In genomic region chr18:23038712-23039111, GRCh38 we compare ENCODE assay signal across 17 cellular contexts.
DNase-seq lines count a peak whose midpoint lies in the region; ATAC-seq and TF ChIP-seq lines count a peak whose summit lies in the region.
"Had no signal": no experiment of that assay in that cellular context is flagged by ENCODE, and none has a peak within 500 bp of the region (broad histone marks: within the 10 kb centered on the region; RNA-seq: fewer than 3 reads in every experiment).

No MANE protein-coding gene starts in this region.

- H2AFZ ChIP-seq in hepatocyte = no peak overlapping the region

- H3K9me3 Mint-ChIP-seq in T-cell = no peaks in the 10 kb centered on the region
- H3K9me3 Mint-ChIP-seq: activated B cell treated with CpG ODN at 0.5 μM for 24 hours, natural killer cell had no signal

- no peaks in the 10 kb centered on the region for H3K9me2 ChIP-seq in hepatocyte (replicated peaks; ENCODE audit: insufficient read depth)

- H3K27me3 ChIP-seq in hepatocyte = no peaks in the 10 kb centered on the region

- DNase-seq in Daoy (ENCODE audit: low read depth) = peak; percentile 55
- DNase-seq in NCI-H226 = peak; percentile 30
- DNase-seq in brain pericyte (ENCODE audit: low read depth, low spot score) = peak; percentile 3
- DNase-seq in hepatocyte (ENCODE audit: low spot score) = peak; percentile 19
- DNase-seq in T-cell = no peak
- DNase-seq in GDM1 (lab: John Stamatoyannopoulos, UW) = no peak
- DNase-seq in NCI-H1092 treated with DMSO at 0.1 percent for 48 hours (lab: John Stamatoyannopoulos, UW) = no peak
- DNase-seq: activated B cell treated with CpG ODN at 0.5 μM for 24 hours; activated naive CD4-positive, alpha-beta T cell treated with Interleukin-2 at 50 U/mL for 16 hours; caudate nucleus; hypothalamus; natural killer cell; psoas muscle; stimulated activated CD4-positive, alpha-beta T cell treated with anti-CD3 and anti-CD28 coated beads, Interleukin-1b, Interleukin-23, amount 100 ng/mL, for 48 hours had no signal

- H3K27me3 Mint-ChIP-seq in T-cell = peaks cover 0 to 2% of the 10 kb centered on the region in 2 donors

- no peak overlapping the region for H3K4me3 ChIP-seq in hepatocyte
- H3K4me3 ChIP-seq: psoas muscle, thoracic aorta had no signal

- CTCF ChIA-PET in T-cell (lab: Charles Lee) = no interaction called here

- POLR2A ChIA-PET in T-cell (lab: Charles Lee) = no interaction called here

- ATAC-seq in T-cell (replicated peaks in 1 of 4) = no peak
- ATAC-seq in GM19397 (IDR thresholded peaks at IDR 0.05; ENCODE audit: unreplicated experiment) = no peak
- ATAC-seq: natural killer cell, psoas muscle had no signal

- WGBS in hepatocyte (ENCODE audit: low lambda C conversion rate, missing lambda C conversion rate) = 72% methylated on average over 4 of the region's 4 CpGs

- no peaks in the 10 kb centered on the region for H3K36me3 Mint-ChIP-seq in T-cell
- H3K36me3 Mint-ChIP-seq: natural killer cell had no signal

- H3K4me1 Mint-ChIP-seq in T-cell = peaks cover 0 to 6% (median 0%) of the 10 kb centered on the region in 3 donors
- H3K4me1 Mint-ChIP-seq: activated B cell treated with CpG ODN at 0.5 μM for 24 hours, natural killer cell had no signal

- no peaks in the 10 kb centered on the region for H3K4me1 ChIP-seq in hepatocyte (ENCODE audit: insufficient read depth)
- H3K4me1 ChIP-seq: psoas muscle had no signal

- no peak overlapping the region for H3K4me2 ChIP-seq in hepatocyte

- no peaks in the 10 kb centered on the region for H3K9me3 ChIP-seq in hepatocyte (ENCODE audit: low read depth)
- H3K9me3 ChIP-seq: psoas muscle, thoracic aorta had no signal

- H3K27ac Mint-ChIP-seq in T-cell = no peak overlapping the region
- H3K27ac Mint-ChIP-seq: activated B cell treated with CpG ODN at 0.5 μM for 24 hours, natural killer cell had no signal

- no peak overlapping the region for H3K27ac ChIP-seq in hepatocyte
- H3K27ac ChIP-seq: C4-2B, psoas muscle, thoracic aorta had no signal

- no peaks in the 10 kb centered on the region for H3K36me3 ChIP-seq in hepatocyte (replicated peaks; ENCODE audit: insufficient read depth, low read depth)
- H3K36me3 ChIP-seq: thoracic aorta had no signal

- TF ChIP-seq CTCF in hepatocyte (IDR thresholded peaks at IDR 0.05; ENCODE audit: poor library complexity) = no peak

- H4K20me1 ChIP-seq in hepatocyte (ENCODE audit: insufficient read depth, poor library complexity, severe bottlenecking) = no peaks in the 10 kb centered on the region

- H3K79me2 ChIP-seq in hepatocyte = no peaks in the 10 kb centered on the region

- H3K4me3 Mint-ChIP-seq in T-cell = no peak overlapping the region
- H3K4me3 Mint-ChIP-seq: activated B cell treated with CpG ODN at 0.5 μM for 24 hours, natural killer cell had no signal

Comparison
In these comparisons a context has a peak if more than half of its experiments do, and no peak if none do; other contexts are left out.
1. DNase-seq: peak in Daoy (single experiment), NCI-H226 (single experiment), brain pericyte (single experiment) and hepatocyte (single experiment); none in T-cell (0 of 34), GDM1 (single experiment) and NCI-H1092 treated with DMSO at 0.1 percent for 48 hours (single experiment).